ENCODE assay signal across 15 cellular contexts in the genomic region with DNA sequence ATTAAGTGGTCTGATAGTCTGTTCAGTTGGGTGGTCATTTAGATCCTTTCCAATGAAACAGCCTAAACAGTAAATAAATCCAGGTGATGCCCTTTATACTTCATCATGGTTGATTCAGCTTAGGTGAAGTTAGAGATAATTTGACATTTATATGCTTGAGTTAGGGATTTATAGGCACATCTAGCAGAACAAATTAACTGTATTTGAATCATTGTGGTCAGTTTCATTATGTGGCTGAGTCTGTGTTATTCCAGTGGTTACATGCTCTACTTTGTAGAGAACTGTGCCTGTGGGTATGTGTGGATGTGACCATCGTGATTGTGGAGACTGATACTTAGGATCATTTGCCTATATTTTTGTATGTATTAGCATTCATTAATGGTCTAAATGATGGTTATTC.
A peak's percentile ranks its signal among the peaks of the same experiment; 100 is the strongest.
DNase-seq lines count a peak whose midpoint lies in the region; ATAC-seq and TF ChIP-seq lines count a peak whose summit lies in the region.
"Had no signal": no experiment of that assay in that cellular context is flagged by ENCODE, and none has a peak within 500 bp of the region (broad histone marks: within the 10 kb centered on the region; RNA-seq: fewer than 3 reads in every experiment).

No MANE protein-coding gene starts in this region.

- no peaks in the 10 kb centered on the region for H3K9me3 Mint-ChIP-seq in GM23338
- no peaks in the 10 kb centered on the region for H3K9me3 Mint-ChIP-seq in activated T-helper 17 cell treated with anti-CD3 and anti-CD28 coated beads, Interleukin-2, amount 50 U/mL, for 72 hours
- H3K9me3 Mint-ChIP-seq in activated CD4-positive, alpha-beta memory T cell treated with anti-CD3 and anti-CD28 coated beads for 36 hours = no peaks in the 10 kb centered on the region

- no peak overlapping the region for H2AFZ ChIP-seq in GM23338

- H3K36me3 Mint-ChIP-seq in GM23338 (ENCODE audit: low read depth) = no peaks in the 10 kb centered on the region
- H3K36me3 Mint-ChIP-seq in activated T-helper 17 cell treated with anti-CD3 and anti-CD28 coated beads, Interleukin-2, amount 50 U/mL, for 72 hours (ENCODE audit: low read depth) = no peaks in the 10 kb centered on the region
- H3K36me3 Mint-ChIP-seq in activated CD4-positive, alpha-beta memory T cell treated with anti-CD3 and anti-CD28 coated beads for 36 hours = peaks cover 9% of the 10 kb centered on the region

- intact Hi-C loops in activated CD4-positive, alpha-beta memory T cell treated with anti-CD3 and anti-CD28 coated beads for 36 hours (cut with micrococcal nuclease) = no loop called here
- intact Hi-C loops in cardiac septum (cut with DNase I) = no loop called here
- intact Hi-C loops in lower leg skin (cut with DNase I; ENCODE audit: low total_unique reads) = no loop called here

- 71 to 78% methylated on average over 1 of the region's 1 CpG for WGBS in lower leg skin, 2 donors

- no peak overlapping the region for H3K4me3 Mint-ChIP-seq in GM23338
- no peak overlapping the region for H3K4me3 Mint-ChIP-seq in activated T-helper 17 cell treated with anti-CD3 and anti-CD28 coated beads, Interleukin-2, amount 50 U/mL, for 72 hours
- no peak overlapping the region for H3K4me3 Mint-ChIP-seq in activated CD4-positive, alpha-beta memory T cell treated with anti-CD3 and anti-CD28 coated beads for 36 hours

- H3K27ac Mint-ChIP-seq in GM23338 = peak overlapping the region; percentile 35; the same call in 1 of the 2 replicates
- H3K27ac Mint-ChIP-seq in activated T-helper 17 cell treated with anti-CD3 and anti-CD28 coated beads, Interleukin-2, amount 50 U/mL, for 72 hours = no peak overlapping the region
- H3K27ac Mint-ChIP-seq in activated CD4-positive, alpha-beta memory T cell treated with anti-CD3 and anti-CD28 coated beads for 36 hours = no peak overlapping the region

- H3K36me3 ChIP-seq in GM23338 (ENCODE audit: insufficient read depth) = no peaks in the 10 kb centered on the region

- POLR2A ChIA-PET in activated CD4-positive, alpha-beta memory T cell treated with anti-CD3 and anti-CD28 coated beads for 36 hours (lab: Charles Lee) = no interaction called here

- TF ChIP-seq POLR2A in lower leg skin (IDR thresholded peaks at IDR 0.05) = no peak

- H3K4me1 ChIP-seq in GM23338 (ENCODE audit: insufficient read depth) = peaks cover 8% of the 10 kb centered on the region

- no peak for TF ChIP-seq CTCF in GM23338 (conservative IDR thresholded peaks at IDR 0.05; ENCODE audit: low read depth in 2 of 2)
- TF ChIP-seq CTCF in lower leg skin (IDR thresholded peaks at IDR 0.05) = no peak

- H3K27me3 Mint-ChIP-seq in GM23338 (ENCODE audit: insufficient read depth, low read depth, poor library complexity) = no peaks in the 10 kb centered on the region
- no peaks in the 10 kb centered on the region for H3K27me3 Mint-ChIP-seq in activated T-helper 17 cell treated with anti-CD3 and anti-CD28 coated beads, Interleukin-2, amount 50 U/mL, for 72 hours
- H3K27me3 Mint-ChIP-seq in activated CD4-positive, alpha-beta memory T cell treated with anti-CD3 and anti-CD28 coated beads for 36 hours = no peaks in the 10 kb centered on the region

- H3F3A ChIP-seq in GM23338 (replicated peaks; ENCODE audit: low read depth) = no peaks in the 10 kb centered on the region

- DNase-seq in GM23338 (ENCODE audit: low spot score) (no peak), LHCN-M2 (ENCODE audit: low read depth) (peak; percentile 32), kidney tubule cell (ENCODE audit: low spot score) (peak; percentile 31), NCI-H2029 treated with DMSO at 0.1 percent for 48 hours (lab: John Stamatoyannopoulos, UW) (no peak), cardiac septum (ENCODE audit: low spot score) (no peak), lower leg skin (ENCODE audit: low spot score in 2 of 2) (no peak)
- DNase-seq in activated CD4-positive, alpha-beta memory T cell treated with anti-CD3 and anti-CD28 coated beads for 36 hours = no peak
- DNase-seq: AML-193, IMR-90, MG63, NCI-H1105, NCI-H1694, NCI-H510A treated with DMSO at 0.1 percent for 48 hours had no signal

- H3K9me2 ChIP-seq in GM23338 (ENCODE audit: insufficient read depth) = no peaks in the 10 kb centered on the region

- H3K4me1 Mint-ChIP-seq in GM23338 = peaks cover 16% of the 10 kb centered on the region
- peaks cover 11% of the 10 kb centered on the region for H3K4me1 Mint-ChIP-seq in activated T-helper 17 cell treated with anti-CD3 and anti-CD28 coated beads, Interleukin-2, amount 50 U/mL, for 72 hours
- peaks cover 9% of the 10 kb centered on the region for H3K4me1 Mint-ChIP-seq in activated CD4-positive, alpha-beta memory T cell treated with anti-CD3 and anti-CD28 coated beads for 36 hours (ENCODE audit: low read depth)

- H3K4me3 ChIP-seq in GM23338 (no peak overlapping the region), lower leg skin (ENCODE audit: low read depth, poor library complexity, severe bottlenecking) (no peak overlapping the region)
- H3K4me3 ChIP-seq: MG63 had no signal

- no peak overlapping the region for H3K4me2 ChIP-seq in GM23338

- no peaks in the 10 kb centered on the region for H3K27me3 ChIP-seq in GM23338 (ENCODE audit: insufficient read depth)
- H3K27me3 ChIP-seq: MG63 had no signal

- CTCF ChIA-PET in activated CD4-positive, alpha-beta memory T cell treated with anti-CD3 and anti-CD28 coated beads for 36 hours (lab: Charles Lee) = no interaction called here

- no peaks in the 10 kb centered on the region; the same call in none of the 2 replicates for H3K79me2 ChIP-seq in GM23338 (replicated peaks; ENCODE audit: insufficient read depth)

- no peaks in the 10 kb centered on the region for H4K20me1 ChIP-seq in GM23338 (replicated peaks; ENCODE audit: insufficient read depth)

- H3K27ac ChIP-seq in GM23338 (ENCODE audit: low read depth) = no peak overlapping the region
- H3K27ac ChIP-seq: C4-2B had no signal

- ATAC-seq in GM23338 = no peak
- ATAC-seq in activated T-helper 17 cell treated with anti-CD3 and anti-CD28 coated beads, Interleukin-2, amount 50 U/mL, for 72 hours (replicated peaks) = peak; percentile 50

TF ChIP-seq in GM23338, 12 proteins besides CTCF, POLR2A, EP300 and RAD21:
- TF ChIP-seq ZNF331 (CRISPR knock-in tag; IDR thresholded peaks at IDR 0.05; ENCODE audit: low read depth) = no peak
- TF ChIP-seq POLR2AphosphoS5 (IDR thresholded peaks at IDR 0.05; ENCODE audit: low read depth) = no peak
- TF ChIP-seq, protein P1, sequence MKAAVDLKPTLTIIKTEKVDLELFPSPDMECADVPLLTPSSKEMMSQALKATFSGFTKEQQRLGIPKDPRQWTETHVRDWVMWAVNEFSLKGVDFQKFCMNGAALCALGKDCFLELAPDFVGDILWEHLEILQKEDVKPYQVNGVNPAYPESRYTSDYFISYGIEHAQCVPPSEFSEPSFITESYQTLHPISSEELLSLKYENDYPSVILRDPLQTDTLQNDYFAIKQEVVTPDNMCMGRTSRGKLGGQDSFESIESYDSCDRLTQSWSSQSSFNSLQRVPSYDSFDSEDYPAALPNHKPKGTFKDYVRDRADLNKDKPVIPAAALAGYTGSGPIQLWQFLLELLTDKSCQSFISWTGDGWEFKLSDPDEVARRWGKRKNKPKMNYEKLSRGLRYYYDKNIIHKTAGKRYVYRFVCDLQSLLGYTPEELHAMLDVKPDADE (IDR thresholded peaks at IDR 0.05) = no peak
- no peak for TF ChIP-seq STAT1 (IDR thresholded peaks at IDR 0.05; ENCODE audit: unreplicated experiment)
- TF ChIP-seq NANOG (IDR thresholded peaks at IDR 0.05; ENCODE audit: borderline replicate concordance) = no peak

Comparison
In these comparisons a context has a peak if more than half of its experiments do, and no peak if none do; other contexts are left out.
1. DNase-seq: peak in LHCN-M2 (single experiment) and kidney tubule cell (single experiment); none in GM23338 (single experiment), NCI-H2029 treated with DMSO at 0.1 percent for 48 hours (single experiment), activated CD4-positive, alpha-beta memory T cell treated with anti-CD3 and anti-CD28 coated beads for 36 hours (single experiment), cardiac septum (single experiment) and lower leg skin (0 of 2).